ENCODE assay signal across 1 cellular context in the genomic region with DNA sequence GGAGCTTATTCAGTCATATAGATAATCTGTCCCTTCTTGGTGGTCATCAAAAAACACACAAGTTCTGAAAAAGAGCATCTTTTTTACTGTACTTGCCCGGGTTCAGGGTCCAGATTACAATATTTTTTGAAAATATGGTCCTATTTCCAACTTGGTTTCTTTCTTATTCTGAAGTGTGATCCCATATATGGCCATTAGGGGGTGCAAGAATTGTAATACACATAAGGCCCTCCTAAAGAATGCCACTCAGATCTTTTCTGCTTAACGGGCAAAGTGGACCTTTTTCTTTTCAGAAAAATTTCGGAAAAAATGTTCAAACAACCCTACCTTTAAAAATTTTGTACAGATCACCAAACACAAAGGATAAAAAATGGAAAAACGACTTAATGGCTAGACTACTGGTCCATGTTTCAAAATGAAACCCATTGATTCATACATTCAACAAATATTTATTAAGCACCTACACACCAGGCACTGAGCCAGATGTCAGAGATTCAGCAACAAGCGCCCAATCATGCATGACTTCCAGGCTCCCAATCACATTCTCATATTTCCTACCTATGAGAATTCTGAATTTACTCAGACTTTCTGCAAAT.
A peak's percentile ranks its signal among the peaks of the same experiment; 100 is the strongest.
TF ChIP-seq lines count a peak whose summit lies in the region.

No MANE protein-coding gene starts in this region.

TF ChIP-seq in H1, 55 proteins besides CTCF, POLR2A, EP300 and RAD21:
- no peak for TF ChIP-seq ZNF274 (IDR thresholded peaks at IDR 0.05; ENCODE audit: borderline replicate concordance, extremely low read depth, low read length)
- peak; percentile 49; the same call in 1 of the 2 replicates for TF ChIP-seq SRF (IDR thresholded peaks at IDR 0.05; ENCODE audit: low read depth, low read length)
- no peak for TF ChIP-seq MAFK (IDR thresholded peaks at IDR 0.05; ENCODE audit: low read depth, low read length)
